In the genomic region with DNA sequence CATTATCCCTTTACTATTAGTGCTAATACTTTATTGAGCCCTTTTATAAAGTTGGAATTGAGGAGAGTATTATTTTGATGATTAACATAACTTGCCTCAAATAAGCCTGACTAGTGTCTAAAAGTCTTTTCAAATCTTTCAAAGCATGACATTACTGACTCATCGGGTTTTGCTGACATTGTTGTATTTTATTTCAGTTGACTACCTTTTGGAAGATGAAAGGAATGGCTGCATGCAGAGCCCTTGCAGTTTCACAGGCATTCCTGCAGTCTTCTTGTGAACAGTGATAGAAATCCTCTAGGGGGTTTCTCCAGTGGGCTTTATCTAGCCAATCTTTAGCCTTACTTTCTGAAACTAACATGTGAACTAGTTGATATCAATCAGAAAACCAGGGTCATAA, we compare ENCODE assay signal across 1 cellular context.
TF ChIP-seq lines count a peak whose summit lies in the region.

No MANE protein-coding gene starts in this region.

TF ChIP-seq in WTC11, 78 proteins besides CTCF, POLR2A, EP300 and RAD21 (continued from another document):
- no peak for TF ChIP-seq ZNF317 (CRISPR knock-in tag; IDR thresholded peaks at IDR 0.05; ENCODE audit: borderline replicate concordance, low read depth)
- TF ChIP-seq, protein P1, sequence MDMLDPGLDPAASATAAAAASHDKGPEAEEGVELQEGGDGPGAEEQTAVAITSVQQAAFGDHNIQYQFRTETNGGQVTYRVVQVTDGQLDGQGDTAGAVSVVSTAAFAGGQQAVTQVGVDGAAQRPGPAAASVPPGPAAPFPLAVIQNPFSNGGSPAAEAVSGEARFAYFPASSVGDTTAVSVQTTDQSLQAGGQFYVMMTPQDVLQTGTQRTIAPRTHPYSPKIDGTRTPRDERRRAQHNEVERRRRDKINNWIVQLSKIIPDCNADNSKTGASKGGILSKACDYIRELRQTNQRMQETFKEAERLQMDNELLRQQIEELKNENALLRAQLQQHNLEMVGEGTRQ (CRISPR knock-in tag; IDR thresholded peaks at IDR 0.05): no peak
- TF ChIP-seq IRF2 (CRISPR knock-in tag; IDR thresholded peaks at IDR 0.05; ENCODE audit: borderline replicate concordance, low read depth): no peak
- TF ChIP-seq FOXP1 (CRISPR knock-in tag; IDR thresholded peaks at IDR 0.05; ENCODE audit: borderline replicate concordance): no peak
- TF ChIP-seq, protein P2, sequence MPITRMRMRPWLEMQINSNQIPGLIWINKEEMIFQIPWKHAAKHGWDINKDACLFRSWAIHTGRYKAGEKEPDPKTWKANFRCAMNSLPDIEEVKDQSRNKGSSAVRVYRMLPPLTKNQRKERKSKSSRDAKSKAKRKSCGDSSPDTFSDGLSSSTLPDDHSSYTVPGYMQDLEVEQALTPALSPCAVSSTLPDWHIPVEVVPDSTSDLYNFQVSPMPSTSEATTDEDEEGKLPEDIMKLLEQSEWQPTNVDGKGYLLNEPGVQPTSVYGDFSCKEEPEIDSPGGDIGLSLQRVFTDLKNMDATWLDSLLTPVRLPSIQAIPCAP (CRISPR knock-in tag; IDR thresholded peaks at IDR 0.05): no peak
